8 cellular contexts compared by ENCODE assay signal in the genomic region with DNA sequence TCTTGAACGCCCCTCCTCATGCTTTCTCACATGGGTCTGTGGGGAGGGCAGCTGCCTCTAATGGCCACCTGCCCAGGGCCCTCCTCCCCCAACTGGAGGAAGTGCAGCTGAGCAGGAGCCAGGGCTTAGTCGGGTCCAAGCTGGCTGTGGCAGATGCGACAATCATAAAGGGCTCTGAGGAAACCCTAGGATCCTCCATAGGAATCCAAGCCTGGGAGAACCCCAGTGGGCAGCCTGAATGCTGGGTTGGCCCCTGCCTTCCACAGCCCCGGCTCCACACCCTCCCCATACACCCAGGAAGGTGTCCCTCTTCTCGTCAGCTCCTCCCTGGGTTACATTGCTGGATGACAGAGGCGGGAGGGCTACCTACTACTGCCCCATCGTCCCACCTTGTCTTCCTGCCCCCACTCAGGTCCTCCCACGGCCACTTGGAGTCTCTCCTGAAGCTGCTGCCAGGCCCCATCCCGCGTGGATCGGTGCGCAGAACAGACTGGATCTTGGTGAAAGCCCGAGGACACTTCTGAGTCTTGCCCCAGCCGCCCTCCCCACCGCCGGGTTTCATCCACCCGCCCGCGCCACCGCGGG. TPM values are rescaled to one million over a fixed set of nuclear protein-coding genes. Genes with fewer than 3 reads are reported as not detected.
DNase-seq lines count a peak whose midpoint lies in the region; ATAC-seq and TF ChIP-seq lines count a peak whose summit lies in the region.

No MANE protein-coding gene starts in this region.

- peaks cover 14% of the 10 kb centered on the region for H3K4me1 ChIP-seq in OCI-LY7 (ENCODE audit: insufficient read depth, low read length, poor library complexity, severe bottlenecking)
- H3K4me1 ChIP-seq in psoas muscle = peaks cover 9% of the 10 kb centered on the region

- no peak for TF ChIP-seq CTCF in GM12875 (IDR thresholded peaks at IDR 0.05; ENCODE audit: borderline replicate concordance, insufficient read depth, low read depth, low read length)
- no peak for TF ChIP-seq CTCF in OCI-LY7 (conservative IDR thresholded peaks at IDR 0.05; ENCODE audit: low read length)
- TF ChIP-seq CTCF in fibroblast of the aortic adventitia (IDR thresholded peaks at IDR 0.05; ENCODE audit: insufficient read depth, low read length) = no peak
- no peak for TF ChIP-seq CTCF in psoas muscle (IDR thresholded peaks at IDR 0.05)

- H3K4me3 ChIP-seq in GM12875 (ENCODE audit: low read depth, low read length) = peak overlapping the region; percentile 48
- H3K4me3 ChIP-seq in OCI-LY7 (ENCODE audit: low read depth, low read length, poor library complexity, severe bottlenecking) = peak overlapping the region; percentile 54
- peak overlapping the region; percentile 60 for H3K4me3 ChIP-seq in fibroblast of the aortic adventitia (ENCODE audit: low read depth, low read length)
- H3K4me3 ChIP-seq in psoas muscle = peak overlapping the region; percentile 74

- H3K9me2 ChIP-seq in OCI-LY7 (ENCODE audit: insufficient read depth, low read length) = no peaks in the 10 kb centered on the region

- intact Hi-C loops in OCI-LY7 (cut with micrococcal nuclease; ENCODE audit: unreplicated experiment) = loop anchor here (10.0 kb wide), 1 partner anchor 171 kb away; a partner anchor contains a TSS
- intact Hi-C loops in psoas muscle (cut with DNase I) = loop anchor here in 1 of 2 donors (10.0 kb wide), 1 partner anchor 91 kb away; a partner anchor contains a TSS

- H3K4me2 ChIP-seq in OCI-LY7 (ENCODE audit: low read length) = peak overlapping the region; percentile 61

- no TSS peak for BruUV-seq in OCI-LY7 (replicated peaks; lab: Mats Ljungman, UMichigan)

- H3K36me3 ChIP-seq in OCI-LY7 (ENCODE audit: insufficient read depth, low read length) (no peaks in the 10 kb centered on the region), psoas muscle (ENCODE audit: insufficient read depth in 1 of 2, low read depth in 1 of 2) (no peaks in the 10 kb centered on the region)

- peak overlapping the region; percentile 51; the same call in 1 of the 2 replicates for H2AFZ ChIP-seq in OCI-LY7 (ENCODE audit: low read length)

- CTCF ChIA-PET in OCI-LY7 (lab: Charles Lee; ENCODE audit: unreplicated experiment) = no interaction called here

- DNase-seq in OCI-LY7 (ENCODE audit: low spot score) (no peak), fibroblast of the aortic adventitia (ENCODE audit: low read depth) (no peak), psoas muscle (no peak), NCI-H2081 (lab: John Stamatoyannopoulos, UW) (no peak), HPDE6-E6E7 (ENCODE audit: extremely low spot score) (no peak)
- no peak for DNase-seq in activated effector memory CD4-positive, alpha-beta T cell treated with Interleukin-2 at 50 U/mL for 16 hours
- DNase-seq in stimulated activated naive CD4-positive, alpha-beta T cell (lab: John Stamatoyannopoulos, UW) = no peak

- no peak overlapping the region for H3K27ac ChIP-seq in OCI-LY7 (ENCODE audit: low read depth, low read length, poor library complexity, severe bottlenecking)
- peak overlapping the region; percentile 58 for H3K27ac ChIP-seq in psoas muscle

- 3 to 6% (median 5%) methylated on average over 21 of the region's 21 CpGs for WGBS in psoas muscle, 3 donors

- no peaks in the 10 kb centered on the region for H3K27me3 ChIP-seq in psoas muscle (ENCODE audit: insufficient read depth in 3 of 3, low read length in 2 of 3)

- H3K9me3 ChIP-seq in OCI-LY7 (ENCODE audit: low read length) = no peaks in the 10 kb centered on the region
- no peaks in the 10 kb centered on the region for H3K9me3 ChIP-seq in psoas muscle

- POLR2A ChIA-PET in OCI-LY7 (lab: Charles Lee) = interaction anchor here (0.5 to 0.6 kb wide), 2 partner anchors 64 to 210 kb away, joined by 3 to 4 read pairs; no protein-coding TSS in a partner anchor

- no peak for ATAC-seq in psoas muscle

- H4K20me1 ChIP-seq in OCI-LY7 (ENCODE audit: insufficient read depth, low read length) = no peaks in the 10 kb centered on the region

- no peaks in the 10 kb centered on the region for H3K79me2 ChIP-seq in OCI-LY7 (ENCODE audit: insufficient read depth, low read depth, low read length)

RNA-seq across cellular contexts. Expression of a gene that starts 15.6 kb away (rescaled TPM):
- 93.5 and 187 TPM in 2 replicates for total RNA-seq in OCI-LY7 (2014; rRNA removed; shearing (Covaris generic))
- total RNA-seq in OCI-LY7 (2022) (151 and 154 TPM in 2 replicates), fibroblast of the aortic adventitia (ENCODE audit: low replicate concordance) (74.3 and 125 TPM in 2 replicates), psoas muscle (10 to 100 TPM; 32.2 to 66.1 (median 56.7) TPM)
- 10 to 100 TPM; 24.3 to 56.3 (median 51.4) TPM for polyA plus RNA-seq in psoas muscle

RNA-seq across cellular contexts. Expression of a gene that starts 24.9 kb away (rescaled TPM):
- total RNA-seq in OCI-LY7 (2014; rRNA removed; shearing (Covaris generic)) = 0.47 and 2.0 TPM in 2 replicates
- 0.38 and 0.41 TPM in 2 replicates for total RNA-seq in OCI-LY7 (2022)
- total RNA-seq in fibroblast of the aortic adventitia (ENCODE audit: low replicate concordance) = 2.2 and 4.7 TPM in 2 replicates
- total RNA-seq in psoas muscle = 10 to 100 TPM in 2 of 4 donors, 1 to 10 TPM in 2; 6.0 to 41.3 (median 10.4) TPM
- 1 to 10 TPM; 4.2 to 5.5 (median 4.4) TPM for polyA plus RNA-seq in psoas muscle

RNA-seq across cellular contexts. Expression of a gene that starts 52.3 kb away (rescaled TPM):
- 1.7 and 2.7 TPM in 2 replicates for total RNA-seq in OCI-LY7 (2014; rRNA removed; shearing (Covaris generic))
- total RNA-seq in OCI-LY7 (2022) (1.4 and 1.9 TPM in 2 replicates), fibroblast of the aortic adventitia (ENCODE audit: low replicate concordance) (0.54 TPM in 1 of 2 replicates, not detected in the other), psoas muscle (10 to 100 TPM in 3 of 4 donors, 1 to 10 TPM in 1; 9.7 to 15.2 (median 13.5) TPM)
- 1 to 10 TPM in 2 of 3 donors, under 1 TPM in 1; 0.48 to 8.7 (median 8.5) TPM for polyA plus RNA-seq in psoas muscle
